Comparison of ENCODE assay signal across 1 cellular context in the genomic region with DNA sequence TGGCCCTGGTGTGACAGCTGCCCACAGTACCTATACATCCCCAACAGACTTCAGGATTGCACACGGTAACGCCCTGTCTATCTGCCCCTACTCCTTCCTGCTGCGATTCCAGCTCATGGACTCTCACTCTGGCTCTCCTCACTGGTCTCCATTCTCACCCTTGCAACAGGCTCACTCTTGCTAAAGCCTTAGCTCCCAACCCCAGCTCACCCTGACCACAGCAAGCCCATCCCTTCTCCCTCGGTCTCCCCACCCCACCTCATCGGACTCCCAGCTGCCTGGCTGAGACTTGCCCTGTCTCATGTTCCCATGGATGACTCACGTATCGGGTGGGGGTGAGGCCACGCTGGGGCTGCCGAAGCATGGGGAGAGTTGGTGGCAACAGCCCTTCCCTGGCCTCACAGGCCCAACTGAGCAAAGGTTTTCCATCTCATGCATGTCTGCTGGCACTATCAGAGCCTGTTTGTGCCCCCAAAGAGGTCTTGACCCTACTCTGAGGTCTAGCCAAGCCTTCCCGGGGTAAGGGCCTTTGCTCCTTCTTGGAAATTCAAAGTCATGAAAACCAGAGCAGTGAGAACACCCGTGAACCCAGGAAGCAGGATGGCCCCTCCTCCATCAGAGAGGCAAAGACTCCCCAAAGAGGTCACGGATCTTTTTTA.
TF ChIP-seq lines count a peak whose summit lies in the region.

No MANE protein-coding gene starts in this region.

TF ChIP-seq in K562, 482 proteins besides CTCF, POLR2A, EP300 and RAD21 (continued from another document and continues in another):
- TF ChIP-seq, protein P1, sequence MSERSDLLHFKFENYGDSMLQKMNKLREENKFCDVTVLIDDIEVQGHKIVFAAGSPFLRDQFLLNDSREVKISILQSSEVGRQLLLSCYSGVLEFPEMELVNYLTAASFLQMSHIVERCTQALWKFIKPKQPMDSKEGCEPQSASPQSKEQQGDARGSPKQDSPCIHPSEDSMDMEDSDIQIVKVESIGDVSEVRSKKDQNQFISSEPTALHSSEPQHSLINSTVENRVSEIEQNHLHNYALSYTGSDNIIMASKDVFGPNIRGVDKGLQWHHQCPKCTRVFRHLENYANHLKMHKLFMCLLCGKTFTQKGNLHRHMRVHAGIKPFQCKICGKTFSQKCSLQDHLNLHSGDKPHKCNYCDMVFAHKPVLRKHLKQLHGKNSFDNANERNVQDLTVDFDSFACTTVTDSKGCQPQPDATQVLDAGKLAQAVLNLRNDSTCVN (CRISPR knock-in tag; IDR thresholded peaks at IDR 0.05): 0 out of 2 replicates have a peak, but pooled peaks have one; percentile 67
- TF ChIP-seq BDP1 (IDR thresholded peaks at IDR 0.05; ENCODE audit: insufficient read depth, insufficient read length): no peak
- TF ChIP-seq POLR2G (IDR thresholded peaks at IDR 0.05; ENCODE audit: low read depth, low read length): 0 out of 2 replicates have a peak, but pooled peaks have one; percentile 19
- no peak for TF ChIP-seq NUFIP1 (IDR thresholded peaks at IDR 0.05; ENCODE audit: partially characterized antibody)
- TF ChIP-seq, protein P2, sequence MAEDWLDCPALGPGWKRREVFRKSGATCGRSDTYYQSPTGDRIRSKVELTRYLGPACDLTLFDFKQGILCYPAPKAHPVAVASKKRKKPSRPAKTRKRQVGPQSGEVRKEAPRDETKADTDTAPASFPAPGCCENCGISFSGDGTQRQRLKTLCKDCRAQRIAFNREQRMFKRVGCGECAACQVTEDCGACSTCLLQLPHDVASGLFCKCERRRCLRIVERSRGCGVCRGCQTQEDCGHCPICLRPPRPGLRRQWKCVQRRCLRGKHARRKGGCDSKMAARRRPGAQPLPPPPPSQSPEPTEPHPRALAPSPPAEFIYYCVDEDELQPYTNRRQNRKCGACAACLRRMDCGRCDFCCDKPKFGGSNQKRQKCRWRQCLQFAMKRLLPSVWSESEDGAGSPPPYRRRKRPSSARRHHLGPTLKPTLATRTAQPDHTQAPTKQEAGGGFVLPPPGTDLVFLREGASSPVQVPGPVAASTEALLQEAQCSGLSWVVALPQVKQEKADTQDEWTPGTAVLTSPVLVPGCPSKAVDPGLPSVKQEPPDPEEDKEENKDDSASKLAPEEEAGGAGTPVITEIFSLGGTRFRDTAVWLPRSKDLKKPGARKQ (CRISPR knock-in tag; IDR thresholded peaks at IDR 0.05): no peak
- TF ChIP-seq TSC22D4 (tag; IDR thresholded peaks at IDR 0.05): no peak
- TF ChIP-seq, protein P3, sequence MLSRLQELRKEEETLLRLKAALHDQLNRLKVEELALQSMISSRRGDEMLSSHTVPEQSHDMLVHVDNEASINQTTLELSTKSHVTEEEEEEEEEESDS (CRISPR knock-in tag; IDR thresholded peaks at IDR 0.05): no peak
- TF ChIP-seq, protein P4, sequence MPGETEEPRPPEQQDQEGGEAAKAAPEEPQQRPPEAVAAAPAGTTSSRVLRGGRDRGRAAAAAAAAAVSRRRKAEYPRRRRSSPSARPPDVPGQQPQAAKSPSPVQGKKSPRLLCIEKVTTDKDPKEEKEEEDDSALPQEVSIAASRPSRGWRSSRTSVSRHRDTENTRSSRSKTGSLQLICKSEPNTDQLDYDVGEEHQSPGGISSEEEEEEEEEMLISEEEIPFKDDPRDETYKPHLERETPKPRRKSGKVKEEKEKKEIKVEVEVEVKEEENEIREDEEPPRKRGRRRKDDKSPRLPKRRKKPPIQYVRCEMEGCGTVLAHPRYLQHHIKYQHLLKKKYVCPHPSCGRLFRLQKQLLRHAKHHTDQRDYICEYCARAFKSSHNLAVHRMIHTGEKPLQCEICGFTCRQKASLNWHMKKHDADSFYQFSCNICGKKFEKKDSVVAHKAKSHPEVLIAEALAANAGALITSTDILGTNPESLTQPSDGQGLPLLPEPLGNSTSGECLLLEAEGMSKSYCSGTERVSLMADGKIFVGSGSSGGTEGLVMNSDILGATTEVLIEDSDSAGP (CRISPR knock-in tag; IDR thresholded peaks at IDR 0.05): no peak
- no peak for TF ChIP-seq ZNF79 (CRISPR knock-in tag; IDR thresholded peaks at IDR 0.05; ENCODE audit: low read depth)
- TF ChIP-seq, protein P5, sequence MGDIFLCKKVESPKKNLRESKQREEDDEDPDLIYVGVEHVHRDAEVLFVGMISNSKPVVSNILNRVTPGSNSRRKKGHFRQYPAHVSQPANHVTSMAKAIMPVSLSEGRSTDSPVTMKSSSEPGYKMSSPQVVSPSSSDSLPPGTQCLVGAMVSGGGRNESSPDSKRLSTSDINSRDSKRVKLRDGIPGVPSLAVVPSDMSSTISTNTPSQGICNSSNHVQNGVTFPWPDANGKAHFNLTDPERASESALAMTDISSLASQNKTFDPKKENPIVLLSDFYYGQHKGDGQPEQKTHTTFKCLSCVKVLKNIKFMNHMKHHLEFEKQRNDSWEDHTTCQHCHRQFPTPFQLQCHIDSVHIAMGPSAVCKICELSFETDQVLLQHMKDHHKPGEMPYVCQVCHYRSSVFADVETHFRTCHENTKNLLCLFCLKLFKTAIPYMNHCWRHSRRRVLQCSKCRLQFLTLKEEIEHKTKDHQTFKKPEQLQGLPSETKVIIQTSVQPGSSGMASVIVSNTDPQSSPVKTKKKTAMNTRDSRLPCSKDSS (IDR thresholded peaks at IDR 0.05; ENCODE audit: low read depth, partially characterized antibody): no peak
- no peak for TF ChIP-seq STAT5B (CRISPR knock-in tag; IDR thresholded peaks at IDR 0.05)
- TF ChIP-seq, protein P6, sequence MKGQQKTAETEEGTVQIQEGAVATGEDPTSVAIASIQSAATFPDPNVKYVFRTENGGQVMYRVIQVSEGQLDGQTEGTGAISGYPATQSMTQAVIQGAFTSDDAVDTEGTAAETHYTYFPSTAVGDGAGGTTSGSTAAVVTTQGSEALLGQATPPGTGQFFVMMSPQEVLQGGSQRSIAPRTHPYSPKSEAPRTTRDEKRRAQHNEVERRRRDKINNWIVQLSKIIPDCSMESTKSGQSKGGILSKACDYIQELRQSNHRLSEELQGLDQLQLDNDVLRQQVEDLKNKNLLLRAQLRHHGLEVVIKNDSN (CRISPR knock-in tag; IDR thresholded peaks at IDR 0.05): no peak; the same call in 1 of the 2 replicates
- peak; percentile 75; the same call in 1 of the 2 replicates for TF ChIP-seq EHMT2 (IDR thresholded peaks at IDR 0.05)
- TF ChIP-seq ZNF165 (CRISPR knock-in tag; IDR thresholded peaks at IDR 0.05; ENCODE audit: borderline replicate concordance): no peak
- TF ChIP-seq, protein P7, sequence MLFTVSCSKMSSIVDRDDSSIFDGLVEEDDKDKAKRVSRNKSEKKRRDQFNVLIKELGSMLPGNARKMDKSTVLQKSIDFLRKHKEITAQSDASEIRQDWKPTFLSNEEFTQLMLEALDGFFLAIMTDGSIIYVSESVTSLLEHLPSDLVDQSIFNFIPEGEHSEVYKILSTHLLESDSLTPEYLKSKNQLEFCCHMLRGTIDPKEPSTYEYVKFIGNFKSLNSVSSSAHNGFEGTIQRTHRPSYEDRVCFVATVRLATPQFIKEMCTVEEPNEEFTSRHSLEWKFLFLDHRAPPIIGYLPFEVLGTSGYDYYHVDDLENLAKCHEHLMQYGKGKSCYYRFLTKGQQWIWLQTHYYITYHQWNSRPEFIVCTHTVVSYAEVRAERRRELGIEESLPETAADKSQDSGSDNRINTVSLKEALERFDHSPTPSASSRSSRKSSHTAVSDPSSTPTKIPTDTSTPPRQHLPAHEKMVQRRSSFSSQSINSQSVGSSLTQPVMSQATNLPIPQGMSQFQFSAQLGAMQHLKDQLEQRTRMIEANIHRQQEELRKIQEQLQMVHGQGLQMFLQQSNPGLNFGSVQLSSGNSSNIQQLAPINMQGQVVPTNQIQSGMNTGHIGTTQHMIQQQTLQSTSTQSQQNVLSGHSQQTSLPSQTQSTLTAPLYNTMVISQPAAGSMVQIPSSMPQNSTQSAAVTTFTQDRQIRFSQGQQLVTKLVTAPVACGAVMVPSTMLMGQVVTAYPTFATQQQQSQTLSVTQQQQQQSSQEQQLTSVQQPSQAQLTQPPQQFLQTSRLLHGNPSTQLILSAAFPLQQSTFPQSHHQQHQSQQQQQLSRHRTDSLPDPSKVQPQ (CRISPR knock-in tag; IDR thresholded peaks at IDR 0.05; ENCODE audit: borderline replicate concordance): no peak
- no peak for TF ChIP-seq HNRNPL (IDR thresholded peaks at IDR 0.05; ENCODE audit: low read depth, low read length)
- TF ChIP-seq ZSCAN32 (CRISPR knock-in tag; IDR thresholded peaks at IDR 0.05): no peak
- TF ChIP-seq, protein P8, sequence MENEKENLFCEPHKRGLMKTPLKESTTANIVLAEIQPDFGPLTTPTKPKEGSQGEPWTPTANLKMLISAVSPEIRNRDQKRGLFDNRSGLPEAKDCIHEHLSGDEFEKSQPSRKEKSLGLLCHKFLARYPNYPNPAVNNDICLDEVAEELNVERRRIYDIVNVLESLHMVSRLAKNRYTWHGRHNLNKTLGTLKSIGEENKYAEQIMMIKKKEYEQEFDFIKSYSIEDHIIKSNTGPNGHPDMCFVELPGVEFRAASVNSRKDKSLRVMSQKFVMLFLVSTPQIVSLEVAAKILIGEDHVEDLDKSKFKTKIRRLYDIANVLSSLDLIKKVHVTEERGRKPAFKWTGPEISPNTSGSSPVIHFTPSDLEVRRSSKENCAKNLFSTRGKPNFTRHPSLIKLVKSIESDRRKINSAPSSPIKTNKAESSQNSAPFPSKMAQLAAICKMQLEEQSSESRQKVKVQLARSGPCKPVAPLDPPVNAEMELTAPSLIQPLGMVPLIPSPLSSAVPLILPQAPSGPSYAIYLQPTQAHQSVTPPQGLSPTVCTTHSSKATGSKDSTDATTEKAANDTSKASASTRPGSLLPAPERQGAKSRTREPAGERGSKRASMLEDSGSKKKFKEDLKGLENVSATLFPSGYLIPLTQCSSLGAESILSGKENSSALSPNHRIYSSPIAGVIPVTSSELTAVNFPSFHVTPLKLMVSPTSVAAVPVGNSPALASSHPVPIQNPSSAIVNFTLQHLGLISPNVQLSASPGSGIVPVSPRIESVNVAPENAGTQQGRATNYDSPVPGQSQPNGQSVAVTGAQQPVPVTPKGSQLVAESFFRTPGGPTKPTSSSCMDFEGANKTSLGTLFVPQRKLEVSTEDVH (IDR thresholded peaks at IDR 0.05; ENCODE audit: low read depth, partially characterized antibody): no peak
- peak; percentile 71 for TF ChIP-seq ARID1B (IDR thresholded peaks at IDR 0.05)
- TF ChIP-seq ZBTB8A (IDR thresholded peaks at IDR 0.05; ENCODE audit: partially characterized antibody): no peak
- TF ChIP-seq, protein P9, sequence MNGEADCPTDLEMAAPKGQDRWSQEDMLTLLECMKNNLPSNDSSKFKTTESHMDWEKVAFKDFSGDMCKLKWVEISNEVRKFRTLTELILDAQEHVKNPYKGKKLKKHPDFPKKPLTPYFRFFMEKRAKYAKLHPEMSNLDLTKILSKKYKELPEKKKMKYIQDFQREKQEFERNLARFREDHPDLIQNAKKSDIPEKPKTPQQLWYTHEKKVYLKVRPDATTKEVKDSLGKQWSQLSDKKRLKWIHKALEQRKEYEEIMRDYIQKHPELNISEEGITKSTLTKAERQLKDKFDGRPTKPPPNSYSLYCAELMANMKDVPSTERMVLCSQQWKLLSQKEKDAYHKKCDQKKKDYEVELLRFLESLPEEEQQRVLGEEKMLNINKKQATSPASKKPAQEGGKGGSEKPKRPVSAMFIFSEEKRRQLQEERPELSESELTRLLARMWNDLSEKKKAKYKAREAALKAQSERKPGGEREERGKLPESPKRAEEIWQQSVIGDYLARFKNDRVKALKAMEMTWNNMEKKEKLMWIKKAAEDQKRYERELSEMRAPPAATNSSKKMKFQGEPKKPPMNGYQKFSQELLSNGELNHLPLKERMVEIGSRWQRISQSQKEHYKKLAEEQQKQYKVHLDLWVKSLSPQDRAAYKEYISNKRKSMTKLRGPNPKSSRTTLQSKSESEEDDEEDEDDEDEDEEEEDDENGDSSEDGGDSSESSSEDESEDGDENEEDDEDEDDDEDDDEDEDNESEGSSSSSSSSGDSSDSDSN (IDR thresholded peaks at IDR 0.05; ENCODE audit: borderline replicate concordance in 1 of 2, low read depth in 2 of 2, low read length in 2 of 2): peak; percentile 72 to 90; a peak in 3 of 4 replicates
- TF ChIP-seq CTBP1 (IDR thresholded peaks at IDR 0.05; ENCODE audit: borderline replicate concordance): peak; percentile 46; the same call in 1 of the 2 replicates
- TF ChIP-seq FUS (optimal IDR thresholded peaks at IDR 0.05; ENCODE audit: low read depth, low read length): no peak
- no peak for TF ChIP-seq RHOXF2B (CRISPR knock-in tag; conservative IDR thresholded peaks at IDR 0.05)
- TF ChIP-seq, protein P10, sequence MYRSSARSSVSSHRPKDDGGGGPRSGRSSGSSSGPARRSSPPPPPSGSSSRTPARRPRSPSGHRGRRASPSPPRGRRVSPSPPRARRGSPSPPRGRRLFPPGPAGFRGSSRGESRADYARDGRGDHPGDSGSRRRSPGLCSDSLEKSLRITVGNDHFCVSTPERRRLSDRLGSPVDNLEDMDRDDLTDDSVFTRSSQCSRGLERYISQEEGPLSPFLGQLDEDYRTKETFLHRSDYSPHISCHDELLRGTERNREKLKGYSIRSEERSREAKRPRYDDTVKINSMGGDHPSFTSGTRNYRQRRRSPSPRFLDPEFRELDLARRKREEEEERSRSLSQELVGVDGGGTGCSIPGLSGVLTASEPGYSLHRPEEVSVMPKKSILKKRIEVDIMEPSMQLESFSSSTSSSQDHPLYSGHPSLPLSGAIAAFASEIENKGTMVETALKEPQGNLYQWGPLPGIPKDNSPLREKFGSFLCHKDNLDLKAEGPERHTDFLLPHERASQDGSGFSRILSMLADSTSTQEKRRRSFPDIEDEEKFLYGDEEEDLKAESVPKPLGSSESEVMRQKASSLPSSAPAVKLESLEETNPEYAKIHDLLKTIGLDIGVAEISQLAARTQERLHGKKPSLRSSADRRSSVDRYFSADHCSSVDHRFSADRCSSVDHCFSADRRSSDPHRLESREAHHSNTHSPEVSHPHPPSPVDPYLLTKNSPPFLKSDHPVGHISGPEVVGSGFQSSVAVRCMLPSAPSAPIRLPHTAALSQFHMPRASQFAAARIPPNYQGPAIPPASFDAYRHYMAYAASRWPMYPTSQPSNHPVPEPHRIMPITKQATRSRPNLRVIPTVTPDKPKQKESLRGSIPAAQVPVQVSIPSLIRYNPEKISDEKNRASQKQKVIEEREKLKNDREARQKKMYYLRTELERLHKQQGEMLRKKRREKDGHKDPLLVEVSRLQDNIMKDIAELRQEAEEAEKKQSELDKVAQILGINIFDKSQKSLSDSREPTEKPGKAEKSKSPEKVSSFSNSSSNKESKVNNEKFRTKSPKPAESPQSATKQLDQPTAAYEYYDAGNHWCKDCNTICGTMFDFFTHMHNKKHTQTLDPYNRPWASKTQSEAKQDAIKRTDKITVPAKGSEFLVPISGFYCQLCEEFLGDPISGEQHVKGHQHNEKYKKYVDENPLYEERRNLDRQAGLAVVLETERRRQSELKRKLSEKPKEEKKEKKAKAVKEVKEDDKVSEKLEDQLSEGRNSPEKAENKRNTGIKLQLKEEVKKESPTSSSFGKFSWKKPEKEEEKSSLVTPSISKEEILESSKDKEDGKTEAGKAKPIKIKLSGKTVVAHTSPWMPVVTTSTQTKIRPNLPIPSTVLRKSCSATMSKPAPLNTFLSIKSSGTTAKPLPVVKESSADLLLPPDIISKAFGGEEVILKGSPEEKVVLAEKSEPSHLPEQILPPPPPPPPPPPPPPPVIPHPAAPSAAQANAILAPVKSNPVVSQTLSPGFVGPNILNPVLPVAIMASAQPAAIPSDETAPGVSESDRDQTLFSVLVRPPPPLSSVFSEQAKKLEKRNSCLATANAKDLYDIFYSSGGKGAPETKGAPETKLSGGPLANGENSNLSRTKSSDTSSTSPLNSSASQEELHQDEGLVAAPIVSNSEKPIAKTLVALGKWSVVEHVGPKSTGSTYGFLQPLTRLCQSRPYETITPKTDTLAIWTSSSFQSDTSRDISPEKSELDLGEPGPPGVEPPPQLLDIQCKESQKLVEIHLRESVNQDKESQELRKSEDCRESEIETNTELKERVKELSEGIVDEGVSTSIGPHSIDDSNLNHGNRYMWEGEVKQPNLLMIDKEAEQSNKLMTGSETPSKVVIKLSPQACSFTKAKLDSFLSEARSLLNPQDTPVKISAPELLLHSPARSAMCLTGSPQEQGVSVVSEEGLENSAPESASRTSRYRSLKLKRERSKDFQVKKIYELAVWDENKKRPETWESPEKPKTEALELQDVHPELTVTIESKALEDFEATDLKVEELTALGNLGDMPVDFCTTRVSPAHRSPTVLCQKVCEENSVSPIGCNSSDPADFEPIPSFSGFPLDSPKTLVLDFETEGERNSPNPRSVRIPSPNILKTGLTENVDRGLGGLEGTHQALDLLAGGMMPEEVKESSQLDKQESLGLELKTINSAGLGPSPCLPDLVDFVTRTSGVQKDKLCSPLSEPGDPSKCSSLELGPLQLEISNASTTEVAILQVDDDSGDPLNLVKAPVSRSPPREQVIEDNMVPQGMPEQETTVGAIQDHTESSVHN (IDR thresholded peaks at IDR 0.05; ENCODE audit: borderline replicate concordance in 1 of 2, low read depth in 1 of 2): no peak
